ENCODE assay signal across 27 cellular contexts in genomic region chr4:16862688-16863087, GRCh38. TPM values are rescaled to one million over a fixed set of nuclear protein-coding genes. Genes with fewer than 3 reads are reported as not detected.
DNase-seq lines count a peak whose midpoint lies in the region; ATAC-seq and TF ChIP-seq lines count a peak whose summit lies in the region.
"Had no signal": no experiment of that assay in that cellular context is flagged by ENCODE, and none has a peak within 500 bp of the region (broad histone marks: within the 10 kb centered on the region; RNA-seq: fewer than 3 reads in every experiment).

No MANE protein-coding gene starts in this region.

- no peaks in the 10 kb centered on the region for H3K27me3 Mint-ChIP-seq in activated T-helper 1 cell treated with anti-CD3 and anti-CD28 coated beads, Interleukin-12 subunit alpha, Interleukin-12 subunit beta, Interleukin-2, Interleukin-4 antibody, amounts not matched to agents 30 ng/mL and 10 ng/mL and 1 ng/mL, durations not matched to agents 14 hours and 24 hours and 36 hours (ENCODE audit: insufficient read depth)
- H3K27me3 Mint-ChIP-seq: activated CD4-positive, alpha-beta memory T cell treated with anti-CD3 and anti-CD28 coated beads for 36 hours; activated naive CD4-positive, alpha-beta T cell treated with anti-CD3 and anti-CD28 coated beads, Interleukin-2, amount 10 ng/mL, durations not matched to agents 7 days and 5 days had no signal

- H3K36me3 Mint-ChIP-seq in activated T-helper 1 cell treated with anti-CD3 and anti-CD28 coated beads, Interleukin-12 subunit alpha, Interleukin-12 subunit beta, Interleukin-2, Interleukin-4 antibody, amounts not matched to agents 30 ng/mL and 10 ng/mL and 1 ng/mL, durations not matched to agents 14 hours and 24 hours and 36 hours (ENCODE audit: low read depth): no peaks in the 10 kb centered on the region
- H3K36me3 Mint-ChIP-seq: activated CD4-positive, alpha-beta memory T cell treated with anti-CD3 and anti-CD28 coated beads for 36 hours; activated naive CD4-positive, alpha-beta T cell treated with anti-CD3 and anti-CD28 coated beads, Interleukin-2, amount 10 ng/mL, durations not matched to agents 7 days and 5 days; stimulated activated effector memory CD8-positive, alpha-beta T cell treated with anti-CD3 and anti-CD28 coated beads, Interleukin-12 subunit alpha, Interleukin-12 subunit beta, amount 100 ng/mL, for 72 hours had no signal

- no peaks in the 10 kb centered on the region for H3K36me3 ChIP-seq in left lung
- no peaks in the 10 kb centered on the region for H3K36me3 ChIP-seq in spleen
- H3K36me3 ChIP-seq in testis (ENCODE audit: low read depth, missing control alignments): no peaks in the 10 kb centered on the region
- H3K36me3 ChIP-seq: BLaER1 treated with 17β-estradiol and CSF1 and Interleukin-3, amounts not matched to agents 10 nM and 100 nM had no signal

- H3K27ac Mint-ChIP-seq in activated T-helper 1 cell treated with anti-CD3 and anti-CD28 coated beads, Interleukin-12 subunit alpha, Interleukin-12 subunit beta, Interleukin-2, Interleukin-4 antibody, amounts not matched to agents 30 ng/mL and 10 ng/mL and 1 ng/mL, durations not matched to agents 14 hours and 24 hours and 36 hours: no peak overlapping the region
- H3K27ac Mint-ChIP-seq: activated CD4-positive, alpha-beta memory T cell treated with anti-CD3 and anti-CD28 coated beads for 36 hours; activated naive CD4-positive, alpha-beta T cell treated with anti-CD3 and anti-CD28 coated beads, Interleukin-2, amount 10 ng/mL, durations not matched to agents 7 days and 5 days; naive thymus-derived CD4-positive, alpha-beta T cell; progenitor cell of endocrine pancreas; stimulated activated effector memory CD8-positive, alpha-beta T cell treated with anti-CD3 and anti-CD28 coated beads, Interleukin-12 subunit alpha, Interleukin-12 subunit beta, amount 100 ng/mL, for 72 hours had no signal

- TF ChIP-seq CTCF in left lung (IDR thresholded peaks at IDR 0.05) (no peak), spleen (IDR thresholded peaks at IDR 0.05 in 8 of 11, conservative IDR thresholded peaks at IDR 0.05 in 3 of 11) (no peak), testis (IDR thresholded peaks at IDR 0.05) (no peak)

- H3K4me3 Mint-ChIP-seq in activated T-helper 1 cell treated with anti-CD3 and anti-CD28 coated beads, Interleukin-12 subunit alpha, Interleukin-12 subunit beta, Interleukin-2, Interleukin-4 antibody, amounts not matched to agents 30 ng/mL and 10 ng/mL and 1 ng/mL, durations not matched to agents 14 hours and 24 hours and 36 hours: no peak overlapping the region
- H3K4me3 Mint-ChIP-seq: activated CD4-positive, alpha-beta memory T cell treated with anti-CD3 and anti-CD28 coated beads for 36 hours; activated naive CD4-positive, alpha-beta T cell treated with anti-CD3 and anti-CD28 coated beads, Interleukin-2, amount 10 ng/mL, durations not matched to agents 7 days and 5 days; naive thymus-derived CD4-positive, alpha-beta T cell; stimulated activated effector memory CD8-positive, alpha-beta T cell treated with anti-CD3 and anti-CD28 coated beads, Interleukin-12 subunit alpha, Interleukin-12 subunit beta, amount 100 ng/mL, for 72 hours had no signal

- H3K27me3 ChIP-seq in left lung (no peaks in the 10 kb centered on the region), spleen (replicated peaks in 1 of 7) (no peaks in the 10 kb centered on the region), testis (no peaks in the 10 kb centered on the region)
- H3K27me3 ChIP-seq: BLaER1 treated with 17β-estradiol and CSF1 and Interleukin-3, amounts not matched to agents 10 nM and 100 nM had no signal

- H3K4me1 ChIP-seq in left lung (no peaks in the 10 kb centered on the region), spleen (peaks cover 0 to 31% (median 10%) of the 10 kb centered on the region in 6 donors), testis (no peaks in the 10 kb centered on the region)
- H3K4me1 ChIP-seq: BLaER1 treated with 17β-estradiol and CSF1 and Interleukin-3, amounts not matched to agents 10 nM and 100 nM had no signal

- H3K4me1 Mint-ChIP-seq in activated T-helper 1 cell treated with anti-CD3 and anti-CD28 coated beads, Interleukin-12 subunit alpha, Interleukin-12 subunit beta, Interleukin-2, Interleukin-4 antibody, amounts not matched to agents 30 ng/mL and 10 ng/mL and 1 ng/mL, durations not matched to agents 14 hours and 24 hours and 36 hours (ENCODE audit: low read depth): no peaks in the 10 kb centered on the region
- H3K4me1 Mint-ChIP-seq: activated naive CD4-positive, alpha-beta T cell treated with anti-CD3 and anti-CD28 coated beads, Interleukin-2, amount 10 ng/mL, durations not matched to agents 7 days and 5 days; naive thymus-derived CD4-positive, alpha-beta T cell; stimulated activated effector memory CD8-positive, alpha-beta T cell treated with anti-CD3 and anti-CD28 coated beads, Interleukin-12 subunit alpha, Interleukin-12 subunit beta, amount 100 ng/mL, for 72 hours had no signal

- DNase-seq in dermis microvascular lymphatic vessel endothelial cell (ENCODE audit: low read depth in 2 of 2) (peak; percentile 65 to 92), left lung (no peak), spleen (peak; percentile 77), NCI-H1105 (lab: John Stamatoyannopoulos, UW) (no peak), MV-4-11 (lab: John Stamatoyannopoulos, UW) (no peak), testis (no peak)
- DNase-seq in activated T-helper 1 cell treated with anti-CD3 and anti-CD28 coated beads, Interleukin-12 subunit alpha, Interleukin-12 subunit beta, Interleukin-2, Interleukin-4 antibody, amounts not matched to agents 30 ng/mL and 10 ng/mL and 1 ng/mL, durations not matched to agents 14 hours and 24 hours and 36 hours (ENCODE audit: low spot score): no peak
- DNase-seq: activated CD4-positive, alpha-beta memory T cell treated with anti-CD3 and anti-CD28 coated beads for 36 hours; activated CD4-positive, CD25-positive, alpha-beta regulatory T cell treated with anti-CD3 and anti-CD28 coated beads, Interleukin-2, amount 50 U/mL, for 72 hours; activated CD8-positive, alpha-beta memory T cell treated with anti-CD3 and anti-CD28 coated beads, Interleukin-2, amount 50 U/mL, for 48 hours; activated naive CD4-positive, alpha-beta T cell treated with anti-CD3 and anti-CD28 coated beads, Interleukin-2, amount 10 ng/mL, durations not matched to agents 7 days and 5 days; H7; MM.1S; naive thymus-derived CD4-positive, alpha-beta T cell; NCI-H1417; NCI-H2029 treated with DMSO at 0.1 percent for 48 hours; NCI-H524 treated with DMSO at 0.1 percent for 48 hours; NK-92 treated with Interleukin-12 subunit alpha and Interleukin-12 subunit beta, amount 100 ng/mL, for 24 hours had no signal

- 62 to 80% (median 72%) methylated on average over 11 of the region's 11 CpGs for WGBS in spleen, 5 donors
- WGBS in testis, 2 donors: 54 to 58% methylated on average over 11 of the region's 11 CpGs

- H3K9me3 Mint-ChIP-seq in activated T-helper 1 cell treated with anti-CD3 and anti-CD28 coated beads, Interleukin-12 subunit alpha, Interleukin-12 subunit beta, Interleukin-2, Interleukin-4 antibody, amounts not matched to agents 30 ng/mL and 10 ng/mL and 1 ng/mL, durations not matched to agents 14 hours and 24 hours and 36 hours: no peaks in the 10 kb centered on the region
- H3K9me3 Mint-ChIP-seq: activated CD4-positive, alpha-beta memory T cell treated with anti-CD3 and anti-CD28 coated beads for 36 hours; activated naive CD4-positive, alpha-beta T cell treated with anti-CD3 and anti-CD28 coated beads, Interleukin-2, amount 10 ng/mL, durations not matched to agents 7 days and 5 days; stimulated activated effector memory CD8-positive, alpha-beta T cell treated with anti-CD3 and anti-CD28 coated beads, Interleukin-12 subunit alpha, Interleukin-12 subunit beta, amount 100 ng/mL, for 72 hours had no signal

- ATAC-seq in SK-N-SH treated with all-trans-retinoic acid at 6 μM for 48 hours (peak; percentile 33; the same call in 2 of the 3 replicates), left lung (peak; percentile 52)
- ATAC-seq: naive thymus-derived CD4-positive, alpha-beta T cell; stimulated activated effector memory CD8-positive, alpha-beta T cell treated with anti-CD3 and anti-CD28 coated beads, Interleukin-12 subunit alpha, Interleukin-12 subunit beta, amount 100 ng/mL, for 72 hours had no signal

- H3K9me3 ChIP-seq in left lung: no peaks in the 10 kb centered on the region
- H3K9me3 ChIP-seq in spleen: no peaks in the 10 kb centered on the region
- H3K9me3 ChIP-seq in testis: no peaks in the 10 kb centered on the region
- H3K9me3 ChIP-seq: BLaER1 treated with 17β-estradiol and CSF1 and Interleukin-3, amounts not matched to agents 10 nM and 100 nM had no signal

- H3K4me3 ChIP-seq in left lung: no peak overlapping the region
- H3K4me3 ChIP-seq in spleen: no peak overlapping the region
- H3K4me3 ChIP-seq in testis: no peak overlapping the region
- H3K4me3 ChIP-seq: BLaER1 treated with 17β-estradiol and CSF1 and Interleukin-3, amounts not matched to agents 10 nM and 100 nM had no signal

- intact Hi-C loops in left lung (cut with DNase I) (no loop called here), spleen (cut with DNase I; ENCODE audit: low total_unique reads) (no loop called here), testis (cut with DNase I; ENCODE audit: low total_unique reads) (no loop called here)
- intact Hi-C loops in activated T-helper 1 cell treated with anti-CD3 and anti-CD28 coated beads, Interleukin-12 subunit alpha, Interleukin-12 subunit beta, Interleukin-2, Interleukin-4 antibody, amounts not matched to agents 30 ng/mL and 10 ng/mL and 1 ng/mL, durations not matched to agents 14 hours and 24 hours and 36 hours (cut with micrococcal nuclease): no loop called here

- TF ChIP-seq POLR2A in spleen (IDR thresholded peaks at IDR 0.05) (no peak), testis (IDR thresholded peaks at IDR 0.05) (no peak)

- H3K27ac ChIP-seq in left lung: peak overlapping the region; percentile 30 to 42
- peak overlapping the region in 7 of 8 donors; percentile 5 to 77 (median 63) for H3K27ac ChIP-seq in spleen
- H3K27ac ChIP-seq in testis: no peak overlapping the region
- H3K27ac ChIP-seq: BLaER1 treated with 17β-estradiol and CSF1 and Interleukin-3, amounts not matched to agents 10 nM and 100 nM; epithelial cell of prostate; HL-60; KMS-11 had no signal

RNA-seq across cellular contexts. Expression of gene LDB2, which starts 35.8 kb away (rescaled TPM):
- total RNA-seq in dermis microvascular lymphatic vessel endothelial cell: 360 and 479 TPM in 2 replicates
- total RNA-seq in left lung: 10 to 100 TPM; 37.7 to 74.0 TPM
- total RNA-seq in spleen: 100 to 1,000 TPM; 113 to 257 (median 149) TPM
- polyA plus RNA-seq in spleen: 10 to 100 TPM; 24.1 to 52.2 (median 28.1) TPM
- not detected in 2 replicates for total RNA-seq in activated T-helper 1 cell treated with anti-CD3 and anti-CD28 coated beads, Interleukin-12 subunit alpha, Interleukin-12 subunit beta, Interleukin-2, Interleukin-4 antibody, amounts not matched to agents 30 ng/mL and 10 ng/mL and 1 ng/mL, durations not matched to agents 14 hours and 24 hours and 36 hours
- total RNA-seq in testis: 10 to 100 TPM; 15.7 to 17.8 TPM
- 14.6 TPM for polyA plus RNA-seq in testis (ENCODE audit: insufficient read depth, low read depth, low replicate concordance)
- total RNA-seq: activated CD4-positive, alpha-beta memory T cell treated with anti-CD3 and anti-CD28 coated beads for 36 hours; progenitor cell of endocrine pancreas; T-helper 2 cell treated with Interferon-gamma antibody and Interleukin-4, amounts not matched to agents 100 ng/mL and 5 ng/mL, for 36 hours had no signal
- polyA plus RNA-seq: keratinocyte; naive thymus-derived CD4-positive, alpha-beta T cell had no signal

Comparison
In these comparisons a context has a peak if more than half of its experiments do, and no peak if none do; other contexts are left out.
1. DNase-seq: peak in dermis microvascular lymphatic vessel endothelial cell (2 of 2) and spleen (single experiment); none in left lung (0 of 2), NCI-H1105 (single experiment), MV-4-11 (single experiment), activated T-helper 1 cell treated with anti-CD3 and anti-CD28 coated beads, Interleukin-12 subunit alpha, Interleukin-12 subunit beta, Interleukin-2, Interleukin-4 antibody, amounts not matched to agents 30 ng/mL and 10 ng/mL and 1 ng/mL, durations not matched to agents 14 hours and 24 hours and 36 hours (single experiment) and testis (single experiment).
2. H3K27ac ChIP-seq: peak in left lung (2 of 2) and spleen (7 of 8); none in testis (0 of 2).
3. RNA of gene LDB2, which starts 35.8 kb away (total RNA-seq): 360 to 479 TPM in dermis microvascular lymphatic vessel endothelial cell, 113 to 257 TPM in spleen, 37.7 to 74.0 TPM in left lung and 15.7 to 17.8 TPM in testis; not detected in activated T-helper 1 cell treated with anti-CD3 and anti-CD28 coated beads, Interleukin-12 subunit alpha, Interleukin-12 subunit beta, Interleukin-2, Interleukin-4 antibody, amounts not matched to agents 30 ng/mL and 10 ng/mL and 1 ng/mL, durations not matched to agents 14 hours and 24 hours and 36 hours; every median in the first group is over 10 times any median in the second.